Comparison of ENCODE assay signal across 8 cellular contexts in the genomic region with DNA sequence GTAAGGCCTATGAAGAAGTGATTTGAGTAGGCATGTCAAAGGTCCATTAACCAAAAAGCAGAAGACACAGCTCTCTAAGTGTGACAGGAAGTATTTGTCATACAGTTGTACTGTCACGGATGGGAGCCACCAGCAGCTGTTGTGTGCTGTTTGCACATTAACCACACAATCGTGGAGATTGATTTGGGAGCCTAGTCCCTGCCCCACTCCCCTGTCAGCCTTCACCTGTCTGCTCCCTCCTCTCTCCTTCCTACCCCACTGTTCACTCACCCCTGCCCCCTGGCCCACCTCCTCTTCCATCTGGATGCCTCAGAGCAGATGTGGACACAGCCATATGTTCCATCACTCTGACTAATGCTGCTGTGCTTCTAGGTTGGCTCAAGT.
DNase-seq lines count a peak whose midpoint lies in the region; ATAC-seq, FAIRE-seq and TF ChIP-seq lines count a peak whose summit lies in the region.

No MANE protein-coding gene starts in this region.

- no peaks in the 10 kb centered on the region for H3F3A ChIP-seq in GM23248 (ENCODE audit: insufficient read depth)

- H3K36me3 Mint-ChIP-seq in activated T-cell treated with anti-CD3 and anti-CD28 coated beads, Interleukin-2, amount 50 U/mL, for 24 hours (ENCODE audit: low read depth): no peaks in the 10 kb centered on the region

- DNase-seq in DND-41: no peak
- peak; percentile 41 for DNase-seq in RCC 7860 (ENCODE audit: low spot score)
- no peak for DNase-seq in COR-L47 (lab: John Stamatoyannopoulos, UW)
- DNase-seq in SIG-M5 (lab: John Stamatoyannopoulos, UW): no peak
- DNase-seq in GM23248: no peak
- no peak for DNase-seq in activated T-cell treated with anti-CD3 and anti-CD28 coated beads, Interleukin-2, amount 50 U/mL, for 24 hours

- TF ChIP-seq CTCF in DND-41 (IDR thresholded peaks at IDR 0.05; ENCODE audit: borderline replicate concordance, extremely low read depth, low read length, poor library complexity, severe bottlenecking): no peak

- ATAC-seq in DND-41 (ENCODE audit: insufficient read depth, low read depth) (peak; percentile 35; the same call in 2 of the 3 replicates), GM19351 (IDR thresholded peaks at IDR 0.05; ENCODE audit: unreplicated experiment) (peak; percentile 74), HG03159 (IDR thresholded peaks at IDR 0.05; ENCODE audit: unreplicated experiment) (peak; percentile 79)

- 34 to 47% methylated on average over 2 of the region's 2 CpGs for WGBS in GM23248 (ENCODE audit: low coverage in 1 of 2, low lambda C conversion rate in 2 of 2, missing lambda C conversion rate in 2 of 2), 2 experiments

- no peaks in the 10 kb centered on the region for H3K79me2 ChIP-seq in DND-41 (ENCODE audit: insufficient read depth, low read length)
- H3K79me2 ChIP-seq in GM23248 (ENCODE audit: insufficient read depth): no peaks in the 10 kb centered on the region

- no peaks in the 10 kb centered on the region for H3K9me3 Mint-ChIP-seq in activated T-cell treated with anti-CD3 and anti-CD28 coated beads, Interleukin-2, amount 50 U/mL, for 24 hours

- H4K20me1 ChIP-seq in DND-41 (ENCODE audit: insufficient read depth, low read length): no peaks in the 10 kb centered on the region
- no peaks in the 10 kb centered on the region for H4K20me1 ChIP-seq in GM23248 (ENCODE audit: insufficient read depth)

- no peaks in the 10 kb centered on the region for H3K9me2 ChIP-seq in GM23248 (ENCODE audit: insufficient read depth)

- no peak overlapping the region for H3K4me3 ChIP-seq in DND-41 (ENCODE audit: low read depth in 1 of 2, low read length in 2 of 2)
- H3K4me3 ChIP-seq in GM23248: no peak overlapping the region

- H3K27me3 ChIP-seq in DND-41 (ENCODE audit: insufficient read depth, low read length, poor library complexity) (no peaks in the 10 kb centered on the region), GM23248 (replicated peaks; ENCODE audit: insufficient read depth) (peaks cover 44% of the 10 kb centered on the region)

- H2AFZ ChIP-seq in DND-41 (ENCODE audit: low read depth, low read length) (no peak overlapping the region), GM23248 (no peak overlapping the region)

- H3K27ac ChIP-seq in DND-41 (ENCODE audit: low read length) (no peak overlapping the region), GM23248 (no peak overlapping the region)

- peak; percentile 27 for FAIRE-seq in RCC 7860 (lab: Jason Lieb, UNC)

- no peak overlapping the region for H3K9ac ChIP-seq in DND-41 (ENCODE audit: low read depth, low read length)
- no peak overlapping the region for H3K9ac ChIP-seq in GM23248

- no peak overlapping the region for H3K27ac Mint-ChIP-seq in activated T-cell treated with anti-CD3 and anti-CD28 coated beads, Interleukin-2, amount 50 U/mL, for 24 hours

- H3K4me1 Mint-ChIP-seq in activated T-cell treated with anti-CD3 and anti-CD28 coated beads, Interleukin-2, amount 50 U/mL, for 24 hours (ENCODE audit: low read depth): peaks cover 11% of the 10 kb centered on the region

- no peaks in the 10 kb centered on the region for H3K4me1 ChIP-seq in DND-41 (ENCODE audit: insufficient read depth, low read length)
- H3K4me1 ChIP-seq in GM23248 (ENCODE audit: insufficient read depth): no peaks in the 10 kb centered on the region

- H3K9me3 ChIP-seq in DND-41 (ENCODE audit: insufficient read depth, low read length, severe bottlenecking): no peaks in the 10 kb centered on the region
- H3K9me3 ChIP-seq in GM23248 (ENCODE audit: low read depth): no peaks in the 10 kb centered on the region

- in situ Hi-C loops in GM23248 (cut with MboI): no loop called here

- H3K36me3 ChIP-seq in DND-41 (ENCODE audit: insufficient read depth, low read length) (no peaks in the 10 kb centered on the region), GM23248 (ENCODE audit: low read depth) (no peaks in the 10 kb centered on the region)

- no peak overlapping the region for H3K4me3 Mint-ChIP-seq in activated T-cell treated with anti-CD3 and anti-CD28 coated beads, Interleukin-2, amount 50 U/mL, for 24 hours

- H3K27me3 Mint-ChIP-seq in activated T-cell treated with anti-CD3 and anti-CD28 coated beads, Interleukin-2, amount 50 U/mL, for 24 hours: peaks cover 8% of the 10 kb centered on the region

- H3K4me2 ChIP-seq in DND-41 (ENCODE audit: insufficient read depth, low read length) (no peak overlapping the region), GM23248 (ENCODE audit: unreplicated experiment) (no peak overlapping the region)
